ENCODE assay signal across 23 cellular contexts in genomic region chr3:127733781-127734180, GRCh38.
DNase-seq lines count a peak whose midpoint lies in the region; ATAC-seq and TF ChIP-seq lines count a peak whose summit lies in the region.
"Had no signal": no experiment of that assay in that cellular context is flagged by ENCODE, and none has a peak within 500 bp of the region (broad histone marks: within the 10 kb centered on the region; RNA-seq: fewer than 3 reads in every experiment).

No MANE protein-coding gene starts in this region.

- H3F3A ChIP-seq in DOHH2 (ENCODE audit: control insufficient read depth, insufficient read depth) (peaks cover 11% of the 10 kb centered on the region), MM.1S (ENCODE audit: insufficient read depth, low read length) (peaks cover 14% of the 10 kb centered on the region)

- peak overlapping the region; percentile 81 for H3K27ac Mint-ChIP-seq in dendritic cell treated with granulocyte-macrophage colony-stimulating factor and Interleukin-4, amounts not matched to agents 40 ng/mL and 50 ng/mL, for 4 days
- H3K27ac Mint-ChIP-seq: activated naive CD8-positive, alpha-beta T cell; activated T-helper 1 cell treated with anti-CD3 and anti-CD28 coated beads, Interleukin-12 subunit alpha, Interleukin-12 subunit beta, Interleukin-2, Interleukin-4 antibody, amounts not matched to agents 30 ng/mL and 10 ng/mL and 1 ng/mL, durations not matched to agents 14 hours and 24 hours and 36 hours; CD8-positive, alpha-beta T cell; natural killer cell had no signal

- H3K27ac ChIP-seq in DOHH2 (ENCODE audit: low read depth, low read length) = no peak overlapping the region
- H3K27ac ChIP-seq in MM.1S (ENCODE audit: low read length) = no peak overlapping the region
- H3K27ac ChIP-seq in esophagus squamous epithelium = no peak overlapping the region
- H3K27ac ChIP-seq: PC-9, SK-N-MC had no signal

- peaks cover 79% of the 10 kb centered on the region for H3K4me1 ChIP-seq in DOHH2 (ENCODE audit: control insufficient read depth, low read length)
- H3K4me1 ChIP-seq in MM.1S (ENCODE audit: low read length) = peaks cover 34% of the 10 kb centered on the region
- peaks cover 19 to 75% (median 28%) of the 10 kb centered on the region in 3 donors for H3K4me1 ChIP-seq in esophagus squamous epithelium

- H3K27me3 ChIP-seq in DOHH2 (ENCODE audit: control insufficient read depth, low read length) (no peaks in the 10 kb centered on the region), MM.1S (replicated peaks; ENCODE audit: insufficient read depth, low read length) (no peaks in the 10 kb centered on the region), esophagus squamous epithelium (no peaks in the 10 kb centered on the region)
- H3K27me3 ChIP-seq: right lobe of liver, uterus had no signal

- no peaks in the 10 kb centered on the region for H3K9me3 Mint-ChIP-seq in dendritic cell treated with granulocyte-macrophage colony-stimulating factor and Interleukin-4, amounts not matched to agents 40 ng/mL and 50 ng/mL, for 4 days
- H3K9me3 Mint-ChIP-seq: activated T-helper 1 cell treated with anti-CD3 and anti-CD28 coated beads, Interleukin-12 subunit alpha, Interleukin-12 subunit beta, Interleukin-2, Interleukin-4 antibody, amounts not matched to agents 30 ng/mL and 10 ng/mL and 1 ng/mL, durations not matched to agents 14 hours and 24 hours and 36 hours; CD8-positive, alpha-beta T cell; natural killer cell had no signal

- H3K9me2 ChIP-seq in DOHH2 (replicated peaks; ENCODE audit: control insufficient read depth, low read length) (no peaks in the 10 kb centered on the region), MM.1S (replicated peaks; ENCODE audit: insufficient read depth, low read length) (no peaks in the 10 kb centered on the region)

- DNase-seq in MM.1S (no peak), sciatic nerve (ENCODE audit: low spot score) (peak; percentile 50), erythroblast (lab: John Stamatoyannopoulos, UW) (no peak), esophagus squamous epithelium (lab: John Stamatoyannopoulos, UW) (no peak)
- no peak for DNase-seq in activated CD4-positive, alpha-beta T cell treated with anti-CD3 and anti-CD28 coated beads, Interleukin-2, amount 50 U/mL, for 48 hours
- DNase-seq: activated CD4-positive, alpha-beta T cell treated with anti-CD3 and anti-CD28 coated beads for 48 hours; CD8-positive, alpha-beta T cell; DMS153; effector memory CD4-positive, alpha-beta T cell; GDM1; KG1; natural killer cell; NCI-H774; PC-9; T-helper 2 cell; uterus had no signal

- H4K20me1 ChIP-seq in DOHH2 (ENCODE audit: control insufficient read depth, insufficient read depth, low read depth, low read length) (no peaks in the 10 kb centered on the region), MM.1S (ENCODE audit: insufficient read depth, low read length) (no peaks in the 10 kb centered on the region)

- intact Hi-C loops in dendritic cell treated with granulocyte-macrophage colony-stimulating factor and Interleukin-4, amounts not matched to agents 40 ng/mL and 50 ng/mL, for 4 days (cut with micrococcal nuclease) = no loop called here
- intact Hi-C loops in sciatic nerve (cut with DNase I) (no loop called here), esophagus squamous epithelium (cut with DNase I) (no loop called here)

- no peaks in the 10 kb centered on the region for H3K9me3 ChIP-seq in DOHH2 (ENCODE audit: control insufficient read depth, insufficient read depth, low read length)
- no peaks in the 10 kb centered on the region for H3K9me3 ChIP-seq in MM.1S (replicated peaks; ENCODE audit: insufficient read depth, low read length)
- H3K9me3 ChIP-seq in esophagus squamous epithelium = no peaks in the 10 kb centered on the region
- H3K9me3 ChIP-seq: right lobe of liver, uterus had no signal

- ATAC-seq in sciatic nerve (no peak), GM18861 (IDR thresholded peaks at IDR 0.05; ENCODE audit: unreplicated experiment) (no peak)
- ATAC-seq: CD8-positive, alpha-beta T cell; natural killer cell; right lobe of liver had no signal

- no peak overlapping the region for H3K9ac ChIP-seq in MM.1S (ENCODE audit: low read length)

- H3K36me3 Mint-ChIP-seq in dendritic cell treated with granulocyte-macrophage colony-stimulating factor and Interleukin-4, amounts not matched to agents 40 ng/mL and 50 ng/mL, for 4 days (ENCODE audit: low read depth) = peaks cover 6% of the 10 kb centered on the region
- H3K36me3 Mint-ChIP-seq: activated naive CD8-positive, alpha-beta T cell; CD8-positive, alpha-beta T cell; natural killer cell had no signal

- H3K4me1 Mint-ChIP-seq in dendritic cell treated with granulocyte-macrophage colony-stimulating factor and Interleukin-4, amounts not matched to agents 40 ng/mL and 50 ng/mL, for 4 days (ENCODE audit: low read depth) = peaks cover 90% of the 10 kb centered on the region
- H3K4me1 Mint-ChIP-seq: natural killer cell had no signal

- H3K4me3 ChIP-seq in DOHH2 (ENCODE audit: low read length) (no peak overlapping the region), MM.1S (ENCODE audit: low read length) (no peak overlapping the region), esophagus squamous epithelium (no peak overlapping the region)
- H3K4me3 ChIP-seq: PC-9, right lobe of liver, uterus had no signal

- no peak overlapping the region for H3K4me3 Mint-ChIP-seq in dendritic cell treated with granulocyte-macrophage colony-stimulating factor and Interleukin-4, amounts not matched to agents 40 ng/mL and 50 ng/mL, for 4 days
- H3K4me3 Mint-ChIP-seq: activated naive CD8-positive, alpha-beta T cell; activated T-helper 1 cell treated with anti-CD3 and anti-CD28 coated beads, Interleukin-12 subunit alpha, Interleukin-12 subunit beta, Interleukin-2, Interleukin-4 antibody, amounts not matched to agents 30 ng/mL and 10 ng/mL and 1 ng/mL, durations not matched to agents 14 hours and 24 hours and 36 hours; CD8-positive, alpha-beta T cell; natural killer cell had no signal

- no peaks in the 10 kb centered on the region for H3K36me3 ChIP-seq in DOHH2 (ENCODE audit: control insufficient read depth, low read length)
- H3K36me3 ChIP-seq in MM.1S (replicated peaks; ENCODE audit: insufficient read depth, low read length) = no peaks in the 10 kb centered on the region
- peaks cover 0 to 34% (median 0%) of the 10 kb centered on the region in 3 donors for H3K36me3 ChIP-seq in esophagus squamous epithelium
- H3K36me3 ChIP-seq: right lobe of liver, uterus had no signal

- WGBS in esophagus squamous epithelium, 2 donors = 80 to 94% methylated on average over 4 to 7 of the region's 10 CpGs

- H3K4me2 ChIP-seq in DOHH2 (ENCODE audit: low read length) = peak overlapping the region; percentile 92; the same call in 1 of the 2 replicates
- H3K4me2 ChIP-seq in MM.1S (ENCODE audit: low read depth, low read length) = peak overlapping the region; percentile 94; the same call in 1 of the 2 replicates
- H3K4me2 ChIP-seq: PC-9 had no signal

- no peak for TF ChIP-seq CTCF in DOHH2 (IDR thresholded peaks at IDR 0.05; ENCODE audit: low read depth, low read length, poor library complexity, severe bottlenecking)
- no peak for TF ChIP-seq CTCF in MM.1S (IDR thresholded peaks at IDR 0.05; ENCODE audit: low read length)
- TF ChIP-seq CTCF in esophagus squamous epithelium (IDR thresholded peaks at IDR 0.05) = no peak

- H3K79me2 ChIP-seq in DOHH2 (ENCODE audit: control insufficient read depth, low read length) = no peaks in the 10 kb centered on the region
- H3K79me2 ChIP-seq in MM.1S (ENCODE audit: low read length) = peaks cover 32% of the 10 kb centered on the region

- no peaks in the 10 kb centered on the region for H3K27me3 Mint-ChIP-seq in dendritic cell treated with granulocyte-macrophage colony-stimulating factor and Interleukin-4, amounts not matched to agents 40 ng/mL and 50 ng/mL, for 4 days

- no peak overlapping the region for H2AFZ ChIP-seq in MM.1S (ENCODE audit: low read length)
- H2AFZ ChIP-seq: PC-9 had no signal

- TF ChIP-seq POLR2A in erythroblast (IDR thresholded peaks at IDR 0.05; ENCODE audit: low read length) = no peak
- TF ChIP-seq POLR2A in esophagus squamous epithelium (IDR thresholded peaks at IDR 0.05) = no peak
